ENCODE assay signal across 10 cellular contexts in the genomic region with DNA sequence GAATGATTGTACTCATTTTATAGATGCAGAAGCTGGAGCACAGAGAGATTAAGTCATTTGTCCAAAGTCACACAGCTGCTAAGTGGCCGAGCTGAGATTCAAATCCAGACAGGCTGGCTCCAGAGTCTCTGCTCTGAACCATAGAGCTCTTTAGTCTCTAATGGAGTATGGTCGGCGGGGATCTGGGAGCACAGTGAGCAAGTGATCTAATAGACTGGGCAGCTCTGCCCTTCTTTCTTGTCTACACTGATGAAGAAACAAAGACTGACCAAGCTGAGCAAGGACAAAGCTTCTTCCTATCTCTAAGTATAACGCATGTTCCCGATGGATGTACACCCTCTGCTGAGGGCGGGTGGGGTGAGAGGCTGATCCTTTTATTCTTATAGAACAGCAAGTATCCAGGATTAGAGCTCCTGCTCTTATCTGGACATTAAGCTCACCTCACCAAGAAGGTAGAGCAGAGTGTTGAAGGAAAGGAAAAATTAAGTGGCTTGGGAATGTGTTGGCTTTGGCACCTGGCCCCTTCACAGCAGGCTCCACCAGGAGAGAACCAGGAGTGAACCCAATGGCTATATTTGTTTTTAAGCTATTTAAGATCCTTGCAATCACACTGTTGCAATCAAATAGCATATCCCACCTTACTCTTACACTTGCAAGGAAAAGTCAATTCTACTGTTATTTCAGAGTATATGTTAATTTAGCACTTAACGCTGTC.
DNase-seq lines count a peak whose midpoint lies in the region; ATAC-seq, FAIRE-seq and TF ChIP-seq lines count a peak whose summit lies in the region.
"Had no signal": no experiment of that assay in that cellular context is flagged by ENCODE, and none has a peak within 500 bp of the region (broad histone marks: within the 10 kb centered on the region; RNA-seq: fewer than 3 reads in every experiment).

No MANE protein-coding gene starts in this region.

- no peaks in the 10 kb centered on the region for H3K9me2 ChIP-seq in GM23248 (ENCODE audit: insufficient read depth)

- SMC1A ChIA-PET in GM12878 (lab: Charles Lee; ENCODE audit: uncharacterized antibody, unreplicated experiment): interaction anchor here (0.7 to 9.8 kb wide), 37 partner anchors 9 to 312 kb away, joined by 3 to 154 read pairs (median 5); no protein-coding TSS in a partner anchor

- no peak for FAIRE-seq in GM12878 (lab: Jason Lieb, UNC)
- FAIRE-seq: K562 had no signal

- POLR2A ChIA-PET in AG04449 (lab: Yijun Ruan, JAX): interaction anchor here (0.8 to 2.3 kb wide), 3 partner anchors 22 to 221 kb away, joined by 3 to 10 read pairs (median 5); no protein-coding TSS in a partner anchor
- POLR2A ChIA-PET in GM12878 (lab: Charles Lee): interaction anchor here (0.6 to 6.7 kb wide), 21 partner anchors 9 to 311 kb away, joined by 3 to 41 read pairs (median 5); no protein-coding TSS in a partner anchor

- WGBS in GM23248 (ENCODE audit: low coverage in 1 of 2, low lambda C conversion rate in 2 of 2, missing lambda C conversion rate in 2 of 2), 2 experiments: 55 to 70% methylated on average over 7 of the region's 7 CpGs
- 7% methylated on average over 7 of the region's 7 CpGs for WGBS in GM12878 (ENCODE audit: insufficient coverage, insufficient replicate concordance, low lambda C conversion rate, missing lambda C conversion rate)

- H3K4me3 ChIP-seq in AG04449 (ENCODE audit: low read depth, low read length) (peak overlapping the region; percentile 82), GM23248 (peak overlapping the region; percentile 99), GM12878 (peak overlapping the region; percentile 96), muscle layer of duodenum (ENCODE audit: low read depth in 1 of 2, low read length in 2 of 2) (peak overlapping the region; percentile 74 to 89)
- H3K4me3 ChIP-seq: K562 had no signal

- CTCF ChIA-PET in AG04449 (lab: Yijun Ruan, JAX) (interaction anchor here (0.6 to 8.0 kb wide), 14 partner anchors 10 to 347 kb away, joined by 3 to 106 read pairs (median 4); no protein-coding TSS in a partner anchor), GM12878 (lab: Yijun Ruan, JAX) (interaction anchor here (0.6 to 5.8 kb wide), 21 partner anchors 9 to 580 kb away, joined by 3 to 43 read pairs (median 5); no protein-coding TSS in a partner anchor)

- no peak for DNase-seq in AG04449 (ENCODE audit: low read depth, low spot score)
- peak; percentile 57 for DNase-seq in GM23248
- no peak for DNase-seq in GM12878 (ENCODE audit: low read depth, low spot score)
- no peak for DNase-seq in Kasumi-1 (lab: John Stamatoyannopoulos, UW)
- no peak for DNase-seq in SKM-1 (lab: John Stamatoyannopoulos, UW; ENCODE audit: unreplicated experiment)
- DNase-seq in NOMO-1 (lab: John Stamatoyannopoulos, UW; ENCODE audit: unreplicated experiment in 2 of 2): no peak
- no peak for DNase-seq in activated CD4-positive, alpha-beta T cell treated with anti-CD3 and anti-CD28 coated beads, Interleukin-2, amount 50 U/mL, for 4 hours
- DNase-seq: midbrain had no signal

- no peak for TF ChIP-seq POLR2A in GM12878 (IDR thresholded peaks at IDR 0.05; ENCODE audit: low read depth, low read length)

- peaks cover 84% of the 10 kb centered on the region for H3K79me2 ChIP-seq in GM23248 (ENCODE audit: insufficient read depth)
- peaks cover 92% of the 10 kb centered on the region for H3K79me2 ChIP-seq in GM12878 (ENCODE audit: control insufficient read depth, insufficient read depth, low read length)

- H3K9ac ChIP-seq in GM23248: peak overlapping the region; percentile 100
- peak overlapping the region; percentile 97 for H3K9ac ChIP-seq in GM12878 (ENCODE audit: control insufficient read depth, insufficient read depth, low read length)

- H3F3A ChIP-seq in GM23248 (ENCODE audit: insufficient read depth): peaks cover 57% of the 10 kb centered on the region

- TF ChIP-seq CTCF in AG04449 (IDR thresholded peaks at IDR 0.05; ENCODE audit: insufficient read depth, low read length, missing control alignments): no peak
- no peak for TF ChIP-seq CTCF in GM12878 (IDR thresholded peaks at IDR 0.05 in 2 of 3, conservative IDR thresholded peaks at IDR 0.05 in 1 of 3; ENCODE audit: control insufficient read depth in 2 of 3, extremely low read depth in 1 of 3, insufficient read depth in 1 of 3, low read depth in 3 of 3, low read length in 3 of 3)

- TF ChIP-seq RAD21 in GM12878 (IDR thresholded peaks at IDR 0.05; ENCODE audit: insufficient read depth, low read depth, low read length): no peak

- H3K9me3 ChIP-seq in GM23248 (ENCODE audit: low read depth) (no peaks in the 10 kb centered on the region), GM12878 (replicated peaks; ENCODE audit: control insufficient read depth, insufficient read depth, low read length) (no peaks in the 10 kb centered on the region), muscle layer of duodenum (ENCODE audit: control insufficient read depth in 1 of 2, low read length in 2 of 2) (no peaks in the 10 kb centered on the region)

- in situ Hi-C loops in GM23248 (cut with MboI): loop anchor here (25.0 kb wide), 1 partner anchor 481 kb away; no protein-coding TSS in a partner anchor
- in situ Hi-C loops in GM12878 (cut with MboI): no loop called here

- intact Hi-C loops in GM12878 (cut with micrococcal nuclease; ENCODE audit: unreplicated experiment): loop anchor here (2.0 to 5.0 kb wide), 3 partner anchors 106 to 239 kb away; no protein-coding TSS in a partner anchor

- H3K27me3 ChIP-seq in GM23248 (replicated peaks; ENCODE audit: insufficient read depth): no peaks in the 10 kb centered on the region
- no peaks in the 10 kb centered on the region for H3K27me3 ChIP-seq in GM12878 (replicated peaks in 1 of 2; ENCODE audit: control insufficient read depth in 2 of 2, insufficient read depth in 2 of 2, low read length in 1 of 2)
- no peaks in the 10 kb centered on the region for H3K27me3 ChIP-seq in muscle layer of duodenum (ENCODE audit: low read depth, low read length)

- BruUV-seq in GM12878 (replicated peaks; lab: Mats Ljungman, UMichigan): no TSS peak

- H3K27ac ChIP-seq in GM23248: peak overlapping the region; percentile 99
- peak overlapping the region; percentile 96 for H3K27ac ChIP-seq in GM12878 (ENCODE audit: control insufficient read depth, insufficient read depth)
- peak overlapping the region; percentile 85 for H3K27ac ChIP-seq in muscle layer of duodenum (ENCODE audit: low read length)

- TF ChIP-seq EP300 in GM12878 (IDR thresholded peaks at IDR 0.05; ENCODE audit: borderline replicate concordance in 1 of 2, control insufficient read depth in 1 of 2, low read depth in 2 of 2, low read length in 2 of 2): no peak

- RAD21 ChIA-PET in GM12878 (lab: Charles Lee; ENCODE audit: unreplicated experiment): interaction anchor here (0.9 to 10.3 kb wide), 29 partner anchors 9 to 312 kb away, joined by 3 to 144 read pairs (median 7); no protein-coding TSS in a partner anchor

- 0 out of 3 replicates have a peak, but pooled peaks have one; percentile 0 for ATAC-seq in GM12878
- ATAC-seq: K562 had no signal

- H3K4me2 ChIP-seq in GM23248 (ENCODE audit: unreplicated experiment) (peak overlapping the region; percentile 92), GM12878 (ENCODE audit: control insufficient read depth, insufficient read depth) (peak overlapping the region; percentile 93)

- H3K4me1 ChIP-seq in GM23248 (ENCODE audit: insufficient read depth) (peaks cover 55% of the 10 kb centered on the region), GM12878 (ENCODE audit: control insufficient read depth, insufficient read depth, low read length) (peaks cover 10% of the 10 kb centered on the region), muscle layer of duodenum (ENCODE audit: control insufficient read depth in 1 of 2, insufficient read depth in 2 of 2, low read length in 2 of 2) (peaks cover 7 to 17% of the 10 kb centered on the region in 2 donors)

- no peak overlapping the region for H2AFZ ChIP-seq in GM23248
- no peak overlapping the region for H2AFZ ChIP-seq in GM12878 (ENCODE audit: control insufficient read depth, low read depth, low read length)

- H3K36me3 ChIP-seq in GM23248 (ENCODE audit: low read depth) (peaks cover 7% of the 10 kb centered on the region; the same call in 1 of the 2 replicates), GM12878 (ENCODE audit: control insufficient read depth in 2 of 2, insufficient read depth in 2 of 2, low read length in 1 of 2) (peaks cover 0 to 7% of the 10 kb centered on the region in 2 experiments; a peak in 1 of 4 replicates), muscle layer of duodenum (ENCODE audit: control insufficient read depth in 1 of 2, insufficient read depth in 2 of 2, low read length in 2 of 2) (peaks cover 3 to 4% of the 10 kb centered on the region in 2 donors)

- H4K20me1 ChIP-seq in GM23248 (ENCODE audit: insufficient read depth) (peaks cover 50% of the 10 kb centered on the region; the same call in 1 of the 2 replicates), GM12878 (ENCODE audit: control insufficient read depth, insufficient read depth) (no peaks in the 10 kb centered on the region)

TF ChIP-seq in GM12878, 131 proteins besides CTCF, POLR2A, EP300 and RAD21 (continues in another document):
- TF ChIP-seq, protein P1, sequence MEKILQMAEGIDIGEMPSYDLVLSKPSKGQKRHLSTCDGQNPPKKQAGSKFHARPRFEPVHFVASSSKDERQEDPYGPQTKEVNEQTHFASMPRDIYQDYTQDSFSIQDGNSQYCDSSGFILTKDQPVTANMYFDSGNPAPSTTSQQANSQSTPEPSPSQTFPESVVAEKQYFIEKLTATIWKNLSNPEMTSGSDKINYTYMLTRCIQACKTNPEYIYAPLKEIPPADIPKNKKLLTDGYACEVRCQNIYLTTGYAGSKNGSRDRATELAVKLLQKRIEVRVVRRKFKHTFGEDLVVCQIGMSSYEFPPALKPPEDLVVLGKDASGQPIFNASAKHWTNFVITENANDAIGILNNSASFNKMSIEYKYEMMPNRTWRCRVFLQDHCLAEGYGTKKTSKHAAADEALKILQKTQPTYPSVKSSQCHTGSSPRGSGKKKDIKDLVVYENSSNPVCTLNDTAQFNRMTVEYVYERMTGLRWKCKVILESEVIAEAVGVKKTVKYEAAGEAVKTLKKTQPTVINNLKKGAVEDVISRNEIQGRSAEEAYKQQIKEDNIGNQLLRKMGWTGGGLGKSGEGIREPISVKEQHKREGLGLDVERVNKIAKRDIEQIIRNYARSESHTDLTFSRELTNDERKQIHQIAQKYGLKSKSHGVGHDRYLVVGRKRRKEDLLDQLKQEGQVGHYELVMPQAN (conservative IDR thresholded peaks at IDR 0.05): no peak
- no peak for TF ChIP-seq BRCA1 (IDR thresholded peaks at IDR 0.05; ENCODE audit: low read depth, low read length)
